ENCODE assay signal across 8 cellular contexts in genomic region chrX:2500091-2500680, GRCh38. TPM values are rescaled to one million over a fixed set of nuclear protein-coding genes. Genes with fewer than 3 reads are reported as not detected.
A peak's percentile ranks its signal among the peaks of the same experiment; 100 is the strongest.
DNase-seq lines count a peak whose midpoint lies in the region; FAIRE-seq and TF ChIP-seq lines count a peak whose summit lies in the region.

No MANE protein-coding gene starts in this region.

- no peak overlapping the region for H3K27ac Mint-ChIP-seq in astrocyte (ENCODE audit: unreplicated experiment)

- FAIRE-seq in astrocyte (lab: Jason Lieb, UNC) = no peak

- H3K36me3 Mint-ChIP-seq in astrocyte (ENCODE audit: low read depth, unreplicated experiment) = peaks cover 2% of the 10 kb centered on the region

- no peaks in the 10 kb centered on the region for H3K9me3 Mint-ChIP-seq in astrocyte (ENCODE audit: unreplicated experiment)

- no peaks in the 10 kb centered on the region for H3K27me3 ChIP-seq in GM23248 (replicated peaks; ENCODE audit: insufficient read depth)
- H3K27me3 ChIP-seq in astrocyte (ENCODE audit: insufficient read depth, low read length) = no peaks in the 10 kb centered on the region
- H3K27me3 ChIP-seq in iPS-18a (ENCODE audit: control insufficient read depth, insufficient read depth, low read length) = no peaks in the 10 kb centered on the region

- no peaks in the 10 kb centered on the region for H3K9me3 ChIP-seq in GM23248 (ENCODE audit: low read depth)
- H3K9me3 ChIP-seq in astrocyte (ENCODE audit: insufficient read depth, low read depth, low read length) = no peaks in the 10 kb centered on the region
- H3K9me3 ChIP-seq in iPS-18a (ENCODE audit: control insufficient read depth, low read depth, low read length) = no peaks in the 10 kb centered on the region

- peaks cover 25% of the 10 kb centered on the region for H3K4me1 ChIP-seq in GM23248 (ENCODE audit: insufficient read depth)
- peaks cover 23% of the 10 kb centered on the region for H3K4me1 ChIP-seq in astrocyte (ENCODE audit: insufficient read depth, low read length)
- peaks cover 27% of the 10 kb centered on the region for H3K4me1 ChIP-seq in iPS-18a (ENCODE audit: control insufficient read depth, low read depth, low read length)

- H3K27me3 Mint-ChIP-seq in astrocyte (ENCODE audit: low read depth, unreplicated experiment) = no peaks in the 10 kb centered on the region

- H3K4me2 ChIP-seq in GM23248 (ENCODE audit: unreplicated experiment) = peak overlapping the region; percentile 82
- H3K4me2 ChIP-seq in astrocyte (ENCODE audit: low read length) = peak overlapping the region; percentile 87

- H3K79me2 ChIP-seq in GM23248 (ENCODE audit: insufficient read depth) (peaks cover 52% of the 10 kb centered on the region), astrocyte (ENCODE audit: insufficient read depth, low read length) (peaks cover 50% of the 10 kb centered on the region)

- H4K20me1 ChIP-seq in GM23248 (ENCODE audit: insufficient read depth) (no peaks in the 10 kb centered on the region), astrocyte (ENCODE audit: insufficient read depth, low read length) (peaks cover 34% of the 10 kb centered on the region)

- H3K27ac ChIP-seq in GM23248 (peak overlapping the region; percentile 75), astrocyte (ENCODE audit: low read depth, low read length) (peak overlapping the region; percentile 80), iPS-18a (ENCODE audit: low read length) (no peak overlapping the region), skin epidermis (peak overlapping the region; percentile 80 to 99 (median 94))

- no peaks in the 10 kb centered on the region for H3K9me2 ChIP-seq in GM23248 (ENCODE audit: insufficient read depth)

- peak overlapping the region; percentile 96 for H3K9ac ChIP-seq in GM23248
- peak overlapping the region; percentile 91 for H3K9ac ChIP-seq in astrocyte (ENCODE audit: low read length)
- peak overlapping the region; percentile 68 for H3K9ac ChIP-seq in iPS-18a (ENCODE audit: low read length)

- 1 to 3% methylated on average over 18 to 22 of the region's 54 CpGs for WGBS in GM23248 (ENCODE audit: low coverage in 1 of 2, low lambda C conversion rate in 2 of 2, missing lambda C conversion rate in 2 of 2), 2 experiments

- H3K4me3 ChIP-seq in GM23248 = peak overlapping the region; percentile 91
- H3K4me3 ChIP-seq in astrocyte (ENCODE audit: insufficient read depth, low read depth, low read length) = peak overlapping the region; percentile 78
- peak overlapping the region; percentile 78 for H3K4me3 ChIP-seq in iPS-18a (ENCODE audit: low read length)
- peak overlapping the region; percentile 56 to 99 (median 78) for H3K4me3 ChIP-seq in skin epidermis

- H3K36me3 ChIP-seq in GM23248 (ENCODE audit: low read depth) = no peaks in the 10 kb centered on the region
- H3K36me3 ChIP-seq in astrocyte (ENCODE audit: insufficient read depth, low read length) = no peaks in the 10 kb centered on the region
- peaks cover 10% of the 10 kb centered on the region for H3K36me3 ChIP-seq in iPS-18a (ENCODE audit: control insufficient read depth, low read depth, low read length)

- in situ Hi-C loops in GM23248 (cut with MboI) = no loop called here

- peak; percentile 69 for DNase-seq in EH (ENCODE audit: low read depth)
- peak; percentile 89 for DNase-seq in GM23248
- peak; percentile 68 for DNase-seq in M059J (ENCODE audit: low read depth)
- DNase-seq in astrocyte (ENCODE audit: low read depth) = peak; percentile 46
- no peak for DNase-seq in cortex of kidney (lab: John Stamatoyannopoulos, UW)
- DNase-seq in stimulated activated naive CD4-positive, alpha-beta T cell (lab: John Stamatoyannopoulos, UW) = no peak

- peaks cover 22% of the 10 kb centered on the region for H3F3A ChIP-seq in GM23248 (ENCODE audit: insufficient read depth)

- TF ChIP-seq CTCF in astrocyte (IDR thresholded peaks at IDR 0.05; ENCODE audit: insufficient read depth, low read depth, low read length) = no peak

- H2AFZ ChIP-seq in GM23248 = peak overlapping the region; percentile 85
- H2AFZ ChIP-seq in astrocyte (ENCODE audit: low read depth, low read length) = peak overlapping the region; percentile 47

- H3K4me1 Mint-ChIP-seq in astrocyte (ENCODE audit: low read depth, unreplicated experiment) = peaks cover 20% of the 10 kb centered on the region

- H3K4me3 Mint-ChIP-seq in astrocyte (ENCODE audit: unreplicated experiment) = peak overlapping the region; percentile 87

RNA-seq across cellular contexts. Expression of gene DHRSX, which starts 0.6 kb away (rescaled TPM):
- total RNA-seq in GM23248 (2014; rRNA removed; shearing (Covaris generic)) = 15.2 and 19.6 TPM in 2 replicates
- polyA plus RNA-seq in GM23248 (2016; fragmentation: Nextera tagmentation; extraction: Ambion mirVana) = 30.2 and 31.1 TPM in 2 replicates
- total RNA-seq in M059J (2014; rRNA removed; shearing (Covaris generic)) = 22.2 and 24.5 TPM in 2 replicates
- total RNA-seq in astrocyte = 28.4 and 30.4 TPM in 2 replicates

RNA-seq across cellular contexts. Expression of gene ZBED1, which starts 0.6 kb away (rescaled TPM):
- 30.4 and 31.1 TPM in 2 replicates for total RNA-seq in GM23248 (2014; rRNA removed; shearing (Covaris generic))
- 20.7 and 25.7 TPM in 2 replicates for polyA plus RNA-seq in GM23248 (2016; fragmentation: Nextera tagmentation; extraction: Ambion mirVana)
- 11.8 and 18.0 TPM in 2 replicates for total RNA-seq in M059J (2014; rRNA removed; shearing (Covaris generic))
- total RNA-seq in astrocyte = 19.9 and 21.3 TPM in 2 replicates

Comparison
In these comparisons a context has a peak if more than half of its experiments do, and no peak if none do; other contexts are left out.
1. DNase-seq: peak in EH (single experiment), GM23248 (single experiment), M059J (single experiment) and astrocyte (single experiment); none in cortex of kidney (single experiment) and stimulated activated naive CD4-positive, alpha-beta T cell (0 of 6).
2. Peak in every context shown above with its lines, with median percentiles within 50 percentile points of each other: H3K4me3 ChIP-seq and H3K9ac ChIP-seq.